16 cellular contexts compared by ENCODE assay signal in the genomic region with DNA sequence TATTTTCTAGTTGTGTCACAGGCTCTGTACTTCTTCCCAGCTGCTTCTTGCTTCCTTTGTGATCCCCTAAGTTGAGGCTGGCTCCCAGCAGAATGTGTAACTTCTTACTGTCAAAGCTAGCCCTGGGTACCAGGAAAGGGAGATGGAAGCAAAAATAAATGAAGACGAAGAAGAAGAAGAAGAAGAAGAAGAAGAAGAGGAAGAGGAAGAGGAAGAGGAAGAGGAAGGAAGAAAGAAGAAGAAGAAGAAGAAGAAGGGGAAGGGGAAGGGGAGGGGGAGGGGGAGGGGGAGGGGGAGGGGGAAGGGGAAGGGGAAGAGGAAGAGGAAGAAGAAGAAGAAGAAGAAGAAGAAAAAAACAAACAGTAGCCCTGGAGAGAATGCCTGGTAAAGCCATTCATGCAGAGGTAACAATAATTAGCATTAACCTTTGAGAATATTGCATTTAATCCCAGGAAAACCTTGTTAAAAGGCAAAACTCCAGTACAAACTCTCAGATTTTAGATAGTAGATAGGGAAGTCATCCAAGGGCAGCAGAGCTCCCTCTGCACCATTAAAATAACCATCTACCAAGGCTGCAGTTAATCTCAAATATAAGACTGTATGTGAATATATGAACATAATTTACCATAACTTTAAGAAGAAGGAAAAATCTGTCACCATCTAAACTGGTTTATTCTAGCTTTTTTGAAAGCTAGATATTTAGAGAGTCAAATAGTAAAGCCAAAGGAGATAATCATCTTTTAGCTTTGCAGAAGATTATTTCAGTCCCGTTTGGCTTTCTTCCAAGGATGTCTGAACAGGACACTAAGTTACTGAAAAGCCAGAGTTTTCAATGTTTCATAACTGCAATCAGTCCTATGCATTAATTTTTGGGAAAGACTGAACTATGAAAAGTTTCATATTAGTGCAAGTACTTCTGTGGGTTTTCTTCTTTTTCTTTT.
"Had no signal": no experiment of that assay in that cellular context is flagged by ENCODE, and none has a peak within 500 bp of the region (broad histone marks: within the 10 kb centered on the region; RNA-seq: fewer than 3 reads in every experiment).

No MANE protein-coding gene starts in this region.

- H3K27me3 ChIP-seq: left lung had no signal

- H3K4me3 ChIP-seq: left lung had no signal

- H3K27ac ChIP-seq: left lung had no signal

- H3K36me3 ChIP-seq: left lung had no signal

- H3K9me3 ChIP-seq: left lung had no signal

- H3K4me1 ChIP-seq: left lung had no signal

- ATAC-seq: activated naive CD8-positive, alpha-beta T cell treated with anti-CD3 and anti-CD28 coated beads, Interleukin-2, amount 50 U/mL, for 24 hours; activated T-helper 17 cell treated with anti-CD3 and anti-CD28 coated beads, Interleukin-2, amount 50 U/mL, for 72 hours; left lung; naive thymus-derived CD8-positive, alpha-beta T cell; stimulated activated memory B cell treated with anti-CD40 and anti-IgM and Interleukin-4, amounts not matched to agents 10 μg/mL and 1 μg/mL and 100 μg/mL, for 72 hours had no signal

- DNase-seq: activated CD4-positive, alpha-beta T cell treated with anti-CD3 and anti-CD28 coated beads for 1 hour; activated CD4-positive, alpha-beta T cell treated with anti-CD3 and anti-CD28 coated beads, Interleukin-2, amount 50 U/mL, for 4 hours; activated naive CD4-positive, alpha-beta T cell treated with anti-CD3 and anti-CD28 coated beads for 36 hours; activated naive CD8-positive, alpha-beta T cell treated with anti-CD3 and anti-CD28 coated beads, Interleukin-2, amount 50 U/mL, for 24 hours; activated T-cell treated with anti-CD3 and anti-CD28 coated beads for 4 hours; kidney; left lung; mesenchymal stem cell; naive thymus-derived CD8-positive, alpha-beta T cell; stimulated activated CD4-positive, alpha-beta T cell treated with anti-CD3 and anti-CD28 coated beads, Interleukin-2, amount 100 ng/mL, for 48 hours; T1000 had no signal

- FAIRE-seq: astrocyte, bronchial epithelial cell, kidney, urothelium cell line had no signal
